ENCODE assay signal across 9 cellular contexts in genomic region chr3:140898340-140899180, GRCh38. TPM values are rescaled to one million over a fixed set of nuclear protein-coding genes. Genes with fewer than 3 reads are reported as not detected.
DNase-seq lines count a peak whose midpoint lies in the region; ATAC-seq, FAIRE-seq and TF ChIP-seq lines count a peak whose summit lies in the region.
"Had no signal": no experiment of that assay in that cellular context is flagged by ENCODE, and none has a peak within 500 bp of the region (broad histone marks: within the 10 kb centered on the region; RNA-seq: fewer than 3 reads in every experiment).

No MANE protein-coding gene starts in this region.

- H3K27me3 ChIP-seq in hepatocyte (peaks cover 17% of the 10 kb centered on the region), small intestine (ENCODE audit: control insufficient read depth in 2 of 2, insufficient read depth in 2 of 2, low read length in 2 of 2) (peaks cover 0 to 2% of the 10 kb centered on the region in 2 donors)

- H3K9me2 ChIP-seq in hepatocyte (replicated peaks; ENCODE audit: insufficient read depth) = no peaks in the 10 kb centered on the region

- 45% methylated on average over 3 of the region's 3 CpGs for WGBS in hepatocyte (ENCODE audit: low lambda C conversion rate, missing lambda C conversion rate)
- 35 to 44% (median 41%) methylated on average over 3 of the region's 3 CpGs for WGBS in small intestine, 3 donors

- TF ChIP-seq CTCF in HFF-Myc (IDR thresholded peaks at IDR 0.05; ENCODE audit: low read depth, low read length, missing control alignments) = peak; percentile 47
- peak; percentile 73 for TF ChIP-seq CTCF in hepatocyte (IDR thresholded peaks at IDR 0.05; ENCODE audit: poor library complexity)

- FAIRE-seq in small intestine (lab: Jason Lieb, UNC) = no peak

- no peaks in the 10 kb centered on the region for H3K79me2 ChIP-seq in hepatocyte

- DNase-seq in ELR (ENCODE audit: low read depth) (peak; percentile 75), HFF-Myc (ENCODE audit: extremely low read depth, low read depth) (peak; percentile 46), NCI-H2171 (lab: John Stamatoyannopoulos, UW) (peak; percentile 49), amniotic epithelial cell (ENCODE audit: low read depth) (peak; percentile 95), hepatocyte (ENCODE audit: low spot score) (peak; percentile 75), small intestine (peak; percentile 73), OCI-M2 (lab: John Stamatoyannopoulos, UW; ENCODE audit: unreplicated experiment) (no peak)
- DNase-seq: activated T-cell treated with anti-CD3 and anti-CD28 coated beads, Interleukin-2, amount 50 U/mL, for 4 hours had no signal

- H3K4me2 ChIP-seq in hepatocyte = no peak overlapping the region

- H3K36me3 ChIP-seq in hepatocyte (replicated peaks; ENCODE audit: insufficient read depth, low read depth) (no peaks in the 10 kb centered on the region), small intestine (ENCODE audit: control insufficient read depth in 2 of 2, insufficient read depth in 2 of 2, low read length in 2 of 2) (no peaks in the 10 kb centered on the region)

- H3K4me1 ChIP-seq in hepatocyte (ENCODE audit: insufficient read depth) (no peaks in the 10 kb centered on the region), small intestine (ENCODE audit: control insufficient read depth in 2 of 2, insufficient read depth in 1 of 2, low read depth in 1 of 2, low read length in 1 of 2) (no peaks in the 10 kb centered on the region)

- H3K9me3 ChIP-seq in hepatocyte (ENCODE audit: low read depth) (no peaks in the 10 kb centered on the region), small intestine (ENCODE audit: control insufficient read depth, low read depth) (no peaks in the 10 kb centered on the region)

- H3K27ac ChIP-seq in hepatocyte = no peak overlapping the region
- no peak overlapping the region for H3K27ac ChIP-seq in small intestine (ENCODE audit: low read depth in 1 of 2, low read length in 1 of 2)

- ATAC-seq in HG03045 (IDR thresholded peaks at IDR 0.05; ENCODE audit: unreplicated experiment) = no peak

- no peak overlapping the region for H3K4me3 ChIP-seq in HFF-Myc (replicated peaks; ENCODE audit: low read depth, low read length)
- no peak overlapping the region for H3K4me3 ChIP-seq in hepatocyte
- H3K4me3 ChIP-seq in small intestine (ENCODE audit: low read depth in 1 of 2, low read length in 2 of 2) = no peak overlapping the region

- no peak overlapping the region for H2AFZ ChIP-seq in hepatocyte

- H4K20me1 ChIP-seq in hepatocyte (ENCODE audit: insufficient read depth, poor library complexity, severe bottlenecking) = no peaks in the 10 kb centered on the region

RNA-seq across cellular contexts. Expression of gene SLC25A36, which starts 43.1 kb away (rescaled TPM):
- 81.5 and 118 TPM in 2 replicates for total RNA-seq in hepatocyte
- polyA plus RNA-seq in hepatocyte = 38.4 and 41.3 TPM in 2 replicates
- polyA plus RNA-seq in small intestine = 10 to 100 TPM; 19.2 to 28.2 (median 21.3) TPM
